Comparison of ENCODE assay signal across 11 cellular contexts in the genomic region with DNA sequence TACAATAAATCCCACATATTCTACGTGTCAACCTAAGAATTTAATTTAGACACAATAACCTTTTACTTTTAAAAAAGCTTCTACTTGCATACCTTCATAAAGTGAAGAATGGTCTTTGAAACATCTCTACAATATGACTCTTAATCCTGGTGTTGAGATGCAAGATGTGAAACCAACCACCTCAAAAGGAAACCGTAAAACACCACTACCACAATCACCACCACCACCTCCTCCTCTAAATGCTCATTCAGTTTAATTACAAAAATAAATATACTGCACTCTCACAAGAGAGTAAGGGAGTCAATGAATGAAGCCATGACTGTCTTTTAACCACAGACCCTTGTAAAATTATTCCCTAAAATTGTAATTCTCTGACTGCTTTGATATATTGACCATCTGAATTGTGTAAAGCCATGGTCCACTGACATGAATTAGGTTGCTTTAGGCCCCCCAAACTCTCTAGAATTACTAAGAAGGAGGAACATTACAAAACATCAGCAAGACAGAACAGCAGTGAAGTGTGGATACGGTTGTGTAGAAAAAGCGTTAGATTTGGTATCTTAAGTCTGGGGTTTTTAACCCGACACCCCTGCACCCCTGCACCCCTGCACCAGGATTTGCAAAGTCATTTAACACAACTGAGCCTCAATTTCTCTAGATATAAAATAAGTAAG.
DNase-seq lines count a peak whose midpoint lies in the region; ATAC-seq lines count a peak whose summit lies in the region.
"Had no signal": no experiment of that assay in that cellular context is flagged by ENCODE, and none has a peak within 500 bp of the region (broad histone marks: within the 10 kb centered on the region; RNA-seq: fewer than 3 reads in every experiment).

No MANE protein-coding gene starts in this region.

- peak overlapping the region; percentile 13 to 28 for H3K4me3 Mint-ChIP-seq in effector memory CD8-positive, alpha-beta T cell

- peaks cover 33 to 69% of the 10 kb centered on the region in 2 donors for H3K4me1 Mint-ChIP-seq in effector memory CD8-positive, alpha-beta T cell (ENCODE audit: low read depth in 2 of 2)

- ATAC-seq in GM18868 (IDR thresholded peaks at IDR 0.05; ENCODE audit: unreplicated experiment) (peak; percentile 79), GM21390 (IDR thresholded peaks at IDR 0.05; ENCODE audit: unreplicated experiment) (peak; percentile 75), HG03159 (IDR thresholded peaks at IDR 0.05; ENCODE audit: unreplicated experiment) (peak; percentile 39), HG03520 (IDR thresholded peaks at IDR 0.05; ENCODE audit: unreplicated experiment) (no peak), HG03108 (IDR thresholded peaks at IDR 0.05; ENCODE audit: unreplicated experiment) (no peak)
- ATAC-seq in effector memory CD8-positive, alpha-beta T cell (replicated peaks), result peak; percentile 79
- ATAC-seq: HepG2 had no signal

- peaks cover 6% of the 10 kb centered on the region for H3K36me3 Mint-ChIP-seq in effector memory CD8-positive, alpha-beta T cell (ENCODE audit: insufficient read depth)

- H3K9me3 Mint-ChIP-seq in effector memory CD8-positive, alpha-beta T cell, result no peaks in the 10 kb centered on the region

- H3K27ac Mint-ChIP-seq in effector memory CD8-positive, alpha-beta T cell, result no peak overlapping the region

- DNase-seq in effector memory CD8-positive, alpha-beta T cell, result peak in 1 of 3 experiments; percentile 25
- DNase-seq in NCI-H748 (lab: John Stamatoyannopoulos, UW; ENCODE audit: unreplicated experiment), result no peak
- DNase-seq: aorta, DMS153, NCI-H1930 had no signal

- no peaks in the 10 kb centered on the region for H3K27me3 Mint-ChIP-seq in effector memory CD8-positive, alpha-beta T cell

Comparison
In these comparisons a context has a peak if more than half of its experiments do, and no peak if none do; other contexts are left out.
1. ATAC-seq: peak in GM18868 (single experiment), GM21390 (single experiment), HG03159 (single experiment) and effector memory CD8-positive, alpha-beta T cell (single experiment); none in HG03520 (single experiment) and HG03108 (single experiment).